In genomic region chr1:156754219-156754618, GRCh38 we compare ENCODE assay signal across 15 cellular contexts. TPM values are rescaled to one million over a fixed set of nuclear protein-coding genes. Genes with fewer than 3 reads are reported as not detected.
DNase-seq lines count a peak whose midpoint lies in the region; ATAC-seq and TF ChIP-seq lines count a peak whose summit lies in the region.
"Had no signal": no experiment of that assay in that cellular context is flagged by ENCODE, and none has a peak within 500 bp of the region (broad histone marks: within the 10 kb centered on the region; RNA-seq: fewer than 3 reads in every experiment).

No MANE protein-coding gene starts in this region.

- no TSS peak for BruUV-seq in Calu3 (replicated peaks; lab: Mats Ljungman, UMichigan)

- H3K27me3 Mint-ChIP-seq in IgD-negative memory B cell (no peaks in the 10 kb centered on the region), nephron progenitor cell (ENCODE audit: low read depth, poor library complexity) (no peaks in the 10 kb centered on the region), Calu3 (ENCODE audit: unreplicated experiment) (no peaks in the 10 kb centered on the region)
- H3K27me3 Mint-ChIP-seq: activated CD4-positive, alpha-beta T cell treated with anti-CD3 and anti-CD28 coated beads for 36 hours had no signal

- H3K9me3 Mint-ChIP-seq in IgD-negative memory B cell, result no peaks in the 10 kb centered on the region
- H3K9me3 Mint-ChIP-seq in nephron progenitor cell, result no peaks in the 10 kb centered on the region
- H3K9me3 Mint-ChIP-seq in Calu3 (ENCODE audit: low read depth, unreplicated experiment), result no peaks in the 10 kb centered on the region

- H3K27ac Mint-ChIP-seq in IgD-negative memory B cell, result peak overlapping the region in 2 of 3 donors; percentile 64 to 76
- no peak overlapping the region for H3K27ac Mint-ChIP-seq in nephron progenitor cell
- H3K27ac Mint-ChIP-seq in Calu3 (ENCODE audit: unreplicated experiment), result no peak overlapping the region
- H3K27ac Mint-ChIP-seq: activated CD4-positive, alpha-beta T cell treated with anti-CD3 and anti-CD28 coated beads for 36 hours had no signal

- peak; percentile 79 for DNase-seq in D341Med (ENCODE audit: low spot score)
- peak; percentile 96 for DNase-seq in NCI-H82 (lab: John Stamatoyannopoulos, UW)
- DNase-seq in nephron progenitor cell, result no peak
- DNase-seq in Calu3, result no peak
- DNase-seq: activated CD4-positive, alpha-beta T cell treated with anti-CD3 and anti-CD28 coated beads for 36 hours; activated naive CD4-positive, alpha-beta T cell treated with Interleukin-2 at 50 U/mL for 16 hours; Kasumi-1; left lung; NCI-H1694 treated with DMSO at 0.1 percent for 48 hours; pancreas; small intestine; thyroid gland had no signal

- TF ChIP-seq CTCF in nephron progenitor cell (IDR thresholded peaks at IDR 0.05), result no peak
- no peak for TF ChIP-seq CTCF in Calu3 (IDR thresholded peaks at IDR 0.05; ENCODE audit: unreplicated experiment)

- H3K4me3 Mint-ChIP-seq in IgD-negative memory B cell (peak overlapping the region in 2 of 4 donors; percentile 17 to 88), nephron progenitor cell (peak overlapping the region; percentile 49), Calu3 (ENCODE audit: low read depth, unreplicated experiment) (no peak overlapping the region)
- H3K4me3 Mint-ChIP-seq: activated CD4-positive, alpha-beta T cell treated with anti-CD3 and anti-CD28 coated beads for 36 hours had no signal

- intact Hi-C loops in Calu3 (cut with micrococcal nuclease; ENCODE audit: unreplicated experiment), result no loop called here

- no peaks in the 10 kb centered on the region for H3K36me3 Mint-ChIP-seq in IgD-negative memory B cell
- no peaks in the 10 kb centered on the region for H3K36me3 Mint-ChIP-seq in nephron progenitor cell (ENCODE audit: low read depth)
- H3K36me3 Mint-ChIP-seq in Calu3 (ENCODE audit: insufficient read depth, unreplicated experiment), result peaks cover 40% of the 10 kb centered on the region

- H3K4me1 Mint-ChIP-seq in IgD-negative memory B cell (peaks cover 26 to 32% (median 31%) of the 10 kb centered on the region in 3 donors), nephron progenitor cell (peaks cover 29% of the 10 kb centered on the region), Calu3 (ENCODE audit: low read depth, unreplicated experiment) (peaks cover 8% of the 10 kb centered on the region)

- CTCF ChIA-PET in Calu3 (lab: Charles Lee), result interaction anchor here (0.6 to 0.8 kb wide), 2 partner anchors 8 to 29 kb away, joined by 3 read pairs; no protein-coding TSS in a partner anchor

- ATAC-seq in HG03095 (IDR thresholded peaks at IDR 0.05; ENCODE audit: unreplicated experiment) (no peak), GM21515 (IDR thresholded peaks at IDR 0.05; ENCODE audit: unreplicated experiment) (no peak)
- ATAC-seq: activated CD4-positive, alpha-beta T cell treated with anti-CD3 and anti-CD28 coated beads for 36 hours; left lung; pancreas had no signal

RNA-seq across cellular contexts. Expression of gene HDGF, which starts 2.7 kb away (rescaled TPM):
- 17.8 TPM for polyA plus RNA-seq in IgD-negative memory B cell
- total RNA-seq in Calu3 (2022), result 437 and 470 TPM in 2 replicates

RNA-seq across cellular contexts. Expression of gene PRCC, which starts 13.1 kb away (rescaled TPM):
- polyA plus RNA-seq in IgD-negative memory B cell, result 57.3 TPM
- 72.8 and 80.4 TPM in 2 replicates for total RNA-seq in Calu3 (2022)

RNA-seq across cellular contexts. Expression of gene MRPL24, which starts 13.3 kb away (rescaled TPM):
- 93.7 TPM for polyA plus RNA-seq in IgD-negative memory B cell
- 130 and 138 TPM in 2 replicates for total RNA-seq in Calu3 (2022)

RNA-seq across cellular contexts. Expression of gene ISG20L2, which starts 25.7 kb away (rescaled TPM):
- polyA plus RNA-seq in IgD-negative memory B cell, result 39.7 TPM
- total RNA-seq in Calu3 (2022), result 60.9 and 61.6 TPM in 2 replicates

RNA-seq across cellular contexts. Expression of gene METTL25B, which starts 25.9 kb away (rescaled TPM):
- 11.5 TPM for polyA plus RNA-seq in IgD-negative memory B cell
- total RNA-seq in Calu3 (2022), result 52.7 and 63.8 TPM in 2 replicates

Comparison
In these comparisons a context has a peak if more than half of its experiments do, and no peak if none do; other contexts are left out.
1. DNase-seq: peak in D341Med (single experiment) and NCI-H82 (single experiment); none in nephron progenitor cell (single experiment) and Calu3 (single experiment).
2. H3K27ac Mint-ChIP-seq: peak in IgD-negative memory B cell (2 of 3); none in nephron progenitor cell (single experiment) and Calu3 (single experiment).